ENCODE assay signal across 10 cellular contexts in the genomic region with DNA sequence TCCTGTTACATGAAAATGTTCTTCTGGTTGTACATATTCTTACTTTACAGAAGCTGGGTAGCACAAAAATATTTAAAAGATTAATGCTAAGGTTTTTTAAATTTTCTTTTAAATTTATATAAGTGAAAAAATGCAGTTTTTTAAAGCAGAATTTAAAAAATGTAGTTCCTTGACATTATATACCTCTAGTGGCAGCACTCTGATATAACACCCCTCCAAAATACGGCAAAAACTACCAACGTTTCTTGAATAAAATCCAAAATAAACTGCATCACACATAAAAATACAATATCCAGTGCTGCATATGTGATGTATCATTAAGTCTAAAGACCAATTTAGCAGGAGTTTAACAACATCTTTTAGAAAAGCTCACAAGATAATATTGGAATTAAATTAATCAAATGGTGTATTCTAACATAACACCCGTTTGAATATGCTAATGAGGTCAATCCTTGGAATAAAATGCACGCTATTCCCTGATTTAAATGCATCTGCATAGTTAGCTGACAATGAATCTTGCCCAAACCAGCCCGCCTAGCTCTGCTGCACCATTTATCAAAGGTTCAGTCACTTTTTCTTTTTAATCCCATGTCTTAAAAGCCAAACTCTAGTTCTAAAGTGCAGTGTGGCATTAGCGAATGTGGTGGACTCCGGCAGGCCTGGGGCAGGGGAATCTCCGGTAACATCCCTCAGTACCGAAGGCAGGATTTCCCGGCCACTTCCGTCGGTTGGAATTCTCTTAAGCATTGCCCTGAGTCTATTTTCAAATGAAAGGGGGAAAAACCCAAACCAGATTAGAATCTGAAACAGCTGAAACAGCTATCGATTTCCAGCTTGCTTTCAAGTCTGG. TPM values are rescaled to one million over a fixed set of nuclear protein-coding genes. Genes with fewer than 3 reads are reported as not detected.
DNase-seq lines count a peak whose midpoint lies in the region; ATAC-seq and TF ChIP-seq lines count a peak whose summit lies in the region.
"Had no signal": no experiment of that assay in that cellular context is flagged by ENCODE, and none has a peak within 500 bp of the region (broad histone marks: within the 10 kb centered on the region; RNA-seq: fewer than 3 reads in every experiment).

No MANE protein-coding gene starts in this region.

- no peak overlapping the region for H3K27ac Mint-ChIP-seq in nephron progenitor cell
- H3K27ac Mint-ChIP-seq in activated CD4-positive, alpha-beta memory T cell treated with anti-CD3 and anti-CD28 coated beads for 36 hours = no peak overlapping the region

- peaks cover 61% of the 10 kb centered on the region for H3K27me3 Mint-ChIP-seq in nephron progenitor cell (ENCODE audit: low read depth, poor library complexity)
- peaks cover 42% of the 10 kb centered on the region for H3K27me3 Mint-ChIP-seq in activated CD4-positive, alpha-beta memory T cell treated with anti-CD3 and anti-CD28 coated beads for 36 hours

- TF ChIP-seq CTCF in LNCaP clone FGC (IDR thresholded peaks at IDR 0.05; ENCODE audit: control insufficient read depth, extremely low read depth, insufficient read depth) (peak; percentile 35), nephron progenitor cell (IDR thresholded peaks at IDR 0.05) (peak; percentile 57)

- ATAC-seq in HG02588 (IDR thresholded peaks at IDR 0.05; ENCODE audit: unreplicated experiment) = no peak
- ATAC-seq: gastrocnemius medialis had no signal

- H3K4me1 Mint-ChIP-seq in nephron progenitor cell = peaks cover 7% of the 10 kb centered on the region
- H3K4me1 Mint-ChIP-seq in activated CD4-positive, alpha-beta memory T cell treated with anti-CD3 and anti-CD28 coated beads for 36 hours (ENCODE audit: low read depth) = peaks cover 9% of the 10 kb centered on the region

- intact Hi-C loops in activated CD4-positive, alpha-beta memory T cell treated with anti-CD3 and anti-CD28 coated beads for 36 hours (cut with micrococcal nuclease) = no loop called here

- DNase-seq in NCI-H1105 treated with DMSO at 0.1 percent for 48 hours (lab: John Stamatoyannopoulos, UW) = peak; percentile 26
- no peak for DNase-seq in NCI-H1105 (lab: John Stamatoyannopoulos, UW)
- DNase-seq in LNCaP clone FGC (ENCODE audit: low read depth) = no peak
- DNase-seq in cerebellar cortex (ENCODE audit: low spot score) = peak; percentile 27
- DNase-seq in nephron progenitor cell = no peak
- DNase-seq in activated CD4-positive, alpha-beta memory T cell treated with anti-CD3 and anti-CD28 coated beads for 36 hours = no peak
- DNase-seq in stimulated activated CD4-positive, alpha-beta T cell treated with anti-CD3 and anti-CD28 coated beads, Interleukin-15, amount 100 ng/mL, for 24 hours = no peak
- DNase-seq: gastrocnemius medialis, GOT3 had no signal

- H3K9me3 Mint-ChIP-seq in nephron progenitor cell = no peaks in the 10 kb centered on the region
- no peaks in the 10 kb centered on the region for H3K9me3 Mint-ChIP-seq in activated CD4-positive, alpha-beta memory T cell treated with anti-CD3 and anti-CD28 coated beads for 36 hours

- CTCF ChIA-PET in activated CD4-positive, alpha-beta memory T cell treated with anti-CD3 and anti-CD28 coated beads for 36 hours (lab: Charles Lee) = no interaction called here

- POLR2A ChIA-PET in activated CD4-positive, alpha-beta memory T cell treated with anti-CD3 and anti-CD28 coated beads for 36 hours (lab: Charles Lee) = no interaction called here

- no peak overlapping the region for H3K4me3 ChIP-seq in LNCaP clone FGC (ENCODE audit: low read depth, low read length)

- H3K4me3 Mint-ChIP-seq in nephron progenitor cell = peak overlapping the region; percentile 69
- H3K4me3 Mint-ChIP-seq in activated CD4-positive, alpha-beta memory T cell treated with anti-CD3 and anti-CD28 coated beads for 36 hours = no peak overlapping the region

- no peaks in the 10 kb centered on the region for H3K36me3 Mint-ChIP-seq in nephron progenitor cell (ENCODE audit: low read depth)
- H3K36me3 Mint-ChIP-seq in activated CD4-positive, alpha-beta memory T cell treated with anti-CD3 and anti-CD28 coated beads for 36 hours = no peaks in the 10 kb centered on the region

RNA-seq across cellular contexts. Expression of a gene that starts 1.2 kb away (rescaled TPM):
- not detected for total RNA-seq in activated CD4-positive, alpha-beta memory T cell treated with anti-CD3 and anti-CD28 coated beads for 36 hours
- total RNA-seq: gastrocnemius medialis had no signal

Comparison
In these comparisons a context has a peak if more than half of its experiments do, and no peak if none do; other contexts are left out.
1. DNase-seq: peak in NCI-H1105 treated with DMSO at 0.1 percent for 48 hours (single experiment) and cerebellar cortex (single experiment); none in NCI-H1105 (single experiment), LNCaP clone FGC (single experiment), nephron progenitor cell (single experiment), activated CD4-positive, alpha-beta memory T cell treated with anti-CD3 and anti-CD28 coated beads for 36 hours (single experiment) and stimulated activated CD4-positive, alpha-beta T cell treated with anti-CD3 and anti-CD28 coated beads, Interleukin-15, amount 100 ng/mL, for 24 hours (single experiment).